ENCODE assay signal across 8 cellular contexts in genomic region chr12:45729233-45730115, GRCh38. TPM values are rescaled to one million over a fixed set of nuclear protein-coding genes. Genes with fewer than 3 reads are reported as not detected.
DNase-seq lines count a peak whose midpoint lies in the region; ATAC-seq, FAIRE-seq and TF ChIP-seq lines count a peak whose summit lies in the region.

Gene ARID2 (plus strand): TSS chr12:45729706. CDS start chr12:45729837, 131 bp downstream.

- no peaks in the 10 kb centered on the region for H3K36me3 ChIP-seq in endothelial cell of umbilical vein (ENCODE audit: control insufficient read depth in 2 of 2, extremely low read depth in 1 of 2, insufficient read depth in 2 of 2, low read length in 2 of 2)

- dilution Hi-C loops in endothelial cell of umbilical vein (cut with MboI; ENCODE audit: extremely low pct_ligation_motif_present, low sequenced_read_pairs): no loop called here

- H3K4me1 ChIP-seq in endothelial cell of umbilical vein (ENCODE audit: control insufficient read depth, extremely low read depth, insufficient read depth, low read length): peaks cover 32% of the 10 kb centered on the region

- intact Hi-C loops in endothelial cell of umbilical vein (cut with micrococcal nuclease): loop anchor here (2.0 kb wide), 1 partner anchor 495 kb away; no protein-coding TSS in a partner anchor

- CTCF ChIA-PET in AG04449 (lab: Yijun Ruan, JAX) (interaction anchor here (0.9 to 2.6 kb wide), 10 partner anchors 9 to 526 kb away, joined by 3 to 21 read pairs (median 3); no protein-coding TSS in a partner anchor), endothelial cell of umbilical vein (lab: Charles Lee) (interaction anchor here (0.6 to 11.2 kb wide), 9 partner anchors 12 to 514 kb away, joined by 3 to 337 read pairs (median 4); partner anchors contain the start of gene ANO6)

- peak; percentile 9 for ATAC-seq in HG03159 (IDR thresholded peaks at IDR 0.05; ENCODE audit: unreplicated experiment)

- peak within 1 kb of the TSS; percentile 44 for H2AFZ ChIP-seq in endothelial cell of umbilical vein (ENCODE audit: low read depth, low read length)

- peak within 1 kb of the TSS; percentile 78 for H3K4me3 ChIP-seq in AG04449 (ENCODE audit: low read depth, low read length)
- peak within 1 kb of the TSS; percentile 71 to 95 (median 92) for H3K4me3 ChIP-seq in endothelial cell of umbilical vein (replicated peaks in 1 of 3; ENCODE audit: insufficient read depth in 1 of 3, low read depth in 1 of 3, low read length in 3 of 3)

- no peaks in the 10 kb centered on the region for H3K27me3 ChIP-seq in endothelial cell of umbilical vein (ENCODE audit: control insufficient read depth in 2 of 2, insufficient read depth in 2 of 2, low read length in 2 of 2)

- no peaks in the 10 kb centered on the region for H3K9me3 ChIP-seq in endothelial cell of umbilical vein (replicated peaks; ENCODE audit: control insufficient read depth, insufficient read depth, low read length)

- DNase-seq in AG04449 (ENCODE audit: low read depth, low spot score) (no peak), NCI-H82 treated with DMSO at 0.1 percent for 48 hours (lab: John Stamatoyannopoulos, UW; ENCODE audit: unreplicated experiment) (peak; percentile 23), endothelial cell of umbilical vein (ENCODE audit: low read depth, low spot score) (peak; percentile 62), midbrain (lab: John Stamatoyannopoulos, UW) (peak; percentile 77)
- DNase-seq in activated CD8-positive, alpha-beta memory T cell treated with anti-CD3 and anti-CD28 coated beads, Interleukin-2, amount 50 U/mL, for 48 hours: peak; percentile 83
- DNase-seq in stimulated activated CD8-positive, alpha-beta memory T cell treated with anti-CD3 and anti-CD28 coated beads, Interleukin-15, amount 100 ng/mL, for 48 hours (ENCODE audit: low read depth in 2 of 2): peak; percentile 45 to 47

- H3K4me2 ChIP-seq in endothelial cell of umbilical vein (ENCODE audit: insufficient read depth, low read length): peak within 1 kb of the TSS; percentile 98

- no peak for FAIRE-seq in endothelial cell of umbilical vein (lab: Jason Lieb, UNC)

- H3K9me1 ChIP-seq in endothelial cell of umbilical vein (replicated peaks; ENCODE audit: control insufficient read depth, extremely low read depth, insufficient read depth, low read length): no peaks in the 10 kb centered on the region

- H4K20me1 ChIP-seq in endothelial cell of umbilical vein (replicated peaks; ENCODE audit: control insufficient read depth, extremely low read depth, insufficient read depth, low read length): no peaks in the 10 kb centered on the region

- TF ChIP-seq CTCF in AG04449 (IDR thresholded peaks at IDR 0.05; ENCODE audit: insufficient read depth, low read length, missing control alignments): no peak
- no peak for TF ChIP-seq CTCF in endothelial cell of umbilical vein (IDR thresholded peaks at IDR 0.05; ENCODE audit: extremely low read depth in 1 of 2, insufficient read depth in 1 of 2, low read depth in 1 of 2, low read length in 2 of 2)

- POLR2A ChIA-PET in AG04449 (lab: Yijun Ruan, JAX): interaction anchor here (0.6 to 1.1 kb wide), 2 partner anchors 360 to 520 kb away, joined by 3 read pairs; no protein-coding TSS in a partner anchor
- POLR2A ChIA-PET in endothelial cell of umbilical vein (lab: Charles Lee): no interaction called here

- peaks cover 60% of the 10 kb centered on the region for H3K79me2 ChIP-seq in endothelial cell of umbilical vein (ENCODE audit: control insufficient read depth, insufficient read depth, low read length)

- no TSS peak for BruUV-seq in endothelial cell of umbilical vein (replicated peaks; lab: Mats Ljungman, UMichigan)

- TF ChIP-seq POLR2A in GM18951 (IDR thresholded peaks at IDR 0.05; ENCODE audit: extremely low read depth, insufficient read depth, insufficient read length): peak; percentile 50
- TF ChIP-seq POLR2A in endothelial cell of umbilical vein (IDR thresholded peaks at IDR 0.05; ENCODE audit: low read depth, low read length): no peak

- peak within 1 kb of the TSS; percentile 96 for H3K9ac ChIP-seq in endothelial cell of umbilical vein (replicated peaks; ENCODE audit: extremely low read depth, insufficient read depth, low read length)

- H3K27ac ChIP-seq in endothelial cell of umbilical vein (ENCODE audit: insufficient read depth, low read depth, low read length): peak within 1 kb of the TSS; percentile 89

- in situ Hi-C loops in GM18951 (cut with MboI; ENCODE audit: low sequenced_read_pairs, unreplicated experiment): loop anchor here (25.0 kb wide), 1 partner anchor 517 kb away; the partner anchor contains the start of gene ANO6

TF ChIP-seq in endothelial cell of umbilical vein, 7 proteins besides CTCF, POLR2A, EP300 and RAD21:
- no peak for TF ChIP-seq FOS (IDR thresholded peaks at IDR 0.05; ENCODE audit: borderline replicate concordance, insufficient read depth, low read length)
- TF ChIP-seq JUN (IDR thresholded peaks at IDR 0.05; ENCODE audit: borderline replicate concordance, insufficient read depth, insufficient read length, low read depth): no peak
TF ChIP-seq in endothelial cell of umbilical vein: peak in this region for 0.

RNA-seq across cellular contexts. Expression of gene ARID2, which starts in this region (rescaled TPM):
- total RNA-seq in endothelial cell of umbilical vein: 26.7 and 28.9 TPM in 2 replicates
- polyA plus RNA-seq in endothelial cell of umbilical vein: 10.8 and 12.2 TPM in 2 replicates
- polyA plus RNA-seq in endothelial cell of umbilical vein (2011; cell fraction: cytosol; rRNA removed): 7.6 and 8.2 TPM in 2 replicates
- 38.1 and 44.3 TPM in 2 replicates for polyA plus RNA-seq in endothelial cell of umbilical vein (2011; cell fraction: nucleus; rRNA removed)
- 7.7 and 9.0 TPM in 2 replicates for polyA plus RNA-seq in endothelial cell of umbilical vein (2012)
- polyA minus RNA-seq in endothelial cell of umbilical vein: 76.5 and 76.8 TPM in 2 replicates
- 33.9 TPM for polyA minus RNA-seq in endothelial cell of umbilical vein (2011; cell fraction: cytosol; rRNA and poly(A)+ RNA removed)
- 153 and 244 TPM in 2 replicates for polyA minus RNA-seq in endothelial cell of umbilical vein (2011; cell fraction: nucleus; rRNA and poly(A)+ RNA removed)
